In genomic region chr19:12884627-12884925, GRCh38 we compare ENCODE assay signal across 9 cellular contexts. TPM values are rescaled to one million over a fixed set of nuclear protein-coding genes. Genes with fewer than 3 reads are reported as not detected.
A peak's percentile ranks its signal among the peaks of the same experiment; 100 is the strongest.
DNase-seq lines count a peak whose midpoint lies in the region; ATAC-seq and TF ChIP-seq lines count a peak whose summit lies in the region.
"Had no signal": no experiment of that assay in that cellular context is flagged by ENCODE, and none has a peak within 500 bp of the region (broad histone marks: within the 10 kb centered on the region; RNA-seq: fewer than 3 reads in every experiment).

No MANE protein-coding gene starts in this region.

- H3K4me1 Mint-ChIP-seq in activated T-cell treated with anti-CD3 and anti-CD28 coated beads, Interleukin-2, amount 50 U/mL, for 24 hours (ENCODE audit: low read depth) = peaks cover 32% of the 10 kb centered on the region

- TF ChIP-seq CTCF in WERI-Rb-1 (IDR thresholded peaks at IDR 0.05; ENCODE audit: low read depth, low read length) (no peak), suprapubic skin (IDR thresholded peaks at IDR 0.05) (no peak), adrenal gland (IDR thresholded peaks at IDR 0.05) (no peak)

- H3K27me3 Mint-ChIP-seq in activated T-cell treated with anti-CD3 and anti-CD28 coated beads, Interleukin-2, amount 50 U/mL, for 24 hours = no peaks in the 10 kb centered on the region

- H3K9me3 Mint-ChIP-seq in activated T-cell treated with anti-CD3 and anti-CD28 coated beads, Interleukin-2, amount 50 U/mL, for 24 hours = peaks cover 2% of the 10 kb centered on the region

- TF ChIP-seq POLR2A in suprapubic skin (IDR thresholded peaks at IDR 0.05) (no peak), adrenal gland (IDR thresholded peaks at IDR 0.05) (no peak)

- peak overlapping the region; percentile 86 for H3K27ac Mint-ChIP-seq in activated T-cell treated with anti-CD3 and anti-CD28 coated beads, Interleukin-2, amount 50 U/mL, for 24 hours

- peaks cover 2% of the 10 kb centered on the region for H3K36me3 Mint-ChIP-seq in activated T-cell treated with anti-CD3 and anti-CD28 coated beads, Interleukin-2, amount 50 U/mL, for 24 hours (ENCODE audit: low read depth)

- peak overlapping the region; percentile 82 for H3K4me3 Mint-ChIP-seq in activated T-cell treated with anti-CD3 and anti-CD28 coated beads, Interleukin-2, amount 50 U/mL, for 24 hours

- intact Hi-C loops in adrenal gland (cut with DNase I) = no loop called here

- H3K27ac ChIP-seq in WERI-Rb-1 (peak overlapping the region; percentile 74), suprapubic skin (no peak overlapping the region), adrenal gland (no peak overlapping the region)

- H3K27me3 ChIP-seq in WERI-Rb-1 (ENCODE audit: insufficient read depth, low read depth, severe bottlenecking) (no peaks in the 10 kb centered on the region), suprapubic skin (peaks cover 20% of the 10 kb centered on the region), adrenal gland (peaks cover 20% of the 10 kb centered on the region)

- ATAC-seq in HG02852 (IDR thresholded peaks at IDR 0.05; ENCODE audit: unreplicated experiment) (no peak), HG03039 (IDR thresholded peaks at IDR 0.05; ENCODE audit: unreplicated experiment) (no peak)

- no peak for DNase-seq in activated T-cell treated with anti-CD3 and anti-CD28 coated beads, Interleukin-2, amount 50 U/mL, for 24 hours
- DNase-seq in activated T-cell treated with anti-CD3 and anti-CD28 coated beads for 4 hours (no peak), WERI-Rb-1 (no peak), suprapubic skin (ENCODE audit: low spot score in 2 of 2) (no peak), adrenal gland (no peak)

- WGBS in suprapubic skin = 84% methylated on average over 10 of the region's 12 CpGs
- 70 to 76% (median 72%) methylated on average over 3 to 12 of the region's 12 CpGs for WGBS in adrenal gland, 4 donors

- H3K4me3 ChIP-seq in WERI-Rb-1 (ENCODE audit: low read depth, low read length) = no peak overlapping the region
- peak overlapping the region; percentile 6 for H3K4me3 ChIP-seq in iPS-11a (ENCODE audit: low read depth, low read length)
- H3K4me3 ChIP-seq in suprapubic skin = peak overlapping the region; percentile 49
- no peak overlapping the region for H3K4me3 ChIP-seq in adrenal gland

- H3K4me1 ChIP-seq in suprapubic skin = peaks cover 28% of the 10 kb centered on the region
- peaks cover 0 to 13% of the 10 kb centered on the region in 2 donors for H3K4me1 ChIP-seq in adrenal gland (replicated peaks in 1 of 2)

- H3K36me3 ChIP-seq in WERI-Rb-1 (no peaks in the 10 kb centered on the region), suprapubic skin (no peaks in the 10 kb centered on the region), adrenal gland (replicated peaks in 1 of 2) (no peaks in the 10 kb centered on the region)
- H3K36me3 ChIP-seq: tibial nerve had no signal

- TF ChIP-seq EP300 in suprapubic skin (IDR thresholded peaks at IDR 0.05) = no peak

- H3K9me3 ChIP-seq in WERI-Rb-1 (ENCODE audit: severe bottlenecking) (peaks cover 6% of the 10 kb centered on the region), suprapubic skin (no peaks in the 10 kb centered on the region), adrenal gland (replicated peaks in 1 of 3) (no peaks in the 10 kb centered on the region)

RNA-seq across cellular contexts. Expression of gene KLF1, which starts 2.4 kb away (rescaled TPM):
- total RNA-seq in suprapubic skin (not detected), adrenal gland (under 1 TPM in 1 of 8 donors, not detected in 7; 0.23 TPM)
- under 1 TPM in 1 of 3 donors, not detected in 2; 0.24 TPM for polyA plus RNA-seq in adrenal gland
- total RNA-seq: tibial nerve had no signal

RNA-seq across cellular contexts. Expression of gene DNASE2, which starts 3.3 kb away (rescaled TPM):
- total RNA-seq in suprapubic skin (10 to 100 TPM; 20.6 to 38.3 (median 31.1) TPM), adrenal gland (10 to 100 TPM; 28.4 to 83.4 (median 55.1) TPM)
- 10 to 100 TPM; 13.6 to 22.2 (median 17.9) TPM for polyA plus RNA-seq in adrenal gland

RNA-seq across cellular contexts. Expression of gene GCDH, which starts 6.4 kb away (rescaled TPM):
- total RNA-seq in suprapubic skin (10 to 100 TPM; 28.5 to 33.0 (median 31.9) TPM), adrenal gland (10 to 100 TPM; 28.9 to 78.4 (median 36.7) TPM)
- polyA plus RNA-seq in adrenal gland = 10 to 100 TPM; 16.2 to 26.9 (median 22.5) TPM

RNA-seq across cellular contexts. Expression of gene SYCE2, which starts 34.5 kb away (rescaled TPM):
- total RNA-seq in suprapubic skin (under 1 TPM in 1 of 4 donors, not detected in 3; 0.89 TPM), adrenal gland (under 1 TPM in 1 of 8 donors, not detected in 7; 0.91 TPM)
- under 1 TPM; 0.16 to 0.24 (median 0.20) TPM for polyA plus RNA-seq in adrenal gland
- total RNA-seq: tibial nerve had no signal

RNA-seq across cellular contexts. Expression of gene MAST1, which starts 46.3 kb away (rescaled TPM):
- total RNA-seq in suprapubic skin = 1 to 10 TPM; 2.7 to 5.3 (median 3.7) TPM
- total RNA-seq in adrenal gland = 1 to 10 TPM; 1.3 to 6.9 (median 3.2) TPM
- polyA plus RNA-seq in adrenal gland = 10 to 100 TPM in 1 of 3 donors, 1 to 10 TPM in 2; 1.3 to 29.6 (median 4.7) TPM
- total RNA-seq: tibial nerve had no signal

Comparison
In these comparisons a context has a peak if more than half of its experiments do, and no peak if none do; other contexts are left out.
1. H3K4me3 ChIP-seq: peak in iPS-11a (single experiment) and suprapubic skin (single experiment); none in WERI-Rb-1 (single experiment) and adrenal gland (0 of 4).